8 cellular contexts compared by ENCODE assay signal in genomic region chr16:23679274-23679985, GRCh38. TPM values are rescaled to one million over a fixed set of nuclear protein-coding genes. Genes with fewer than 3 reads are reported as not detected.
A peak's percentile ranks its signal among the peaks of the same experiment; 100 is the strongest.
DNase-seq lines count a peak whose midpoint lies in the region; ATAC-seq and TF ChIP-seq lines count a peak whose summit lies in the region.

No MANE protein-coding gene starts in this region.

- TF ChIP-seq EP300 in tibial nerve (IDR thresholded peaks at IDR 0.05): no peak

- DNase-seq in BE2C (peak; percentile 60), GM13976 (ENCODE audit: low spot score) (peak; percentile 62), NCI-H526 (lab: John Stamatoyannopoulos, UW) (peak; percentile 27 to 66), amniotic epithelial cell (ENCODE audit: low read depth) (peak; percentile 63), kidney tubule cell (ENCODE audit: low spot score) (peak; percentile 50), tibial nerve (ENCODE audit: low spot score in 2 of 2) (no peak)

- H3K4me1 ChIP-seq in BE2C: peaks cover 3% of the 10 kb centered on the region; the same call in 1 of the 2 replicates
- peaks cover 0 to 18% (median 13%) of the 10 kb centered on the region in 4 donors for H3K4me1 ChIP-seq in tibial nerve

- in situ Hi-C loops in GM13976 (cut with MboI; ENCODE audit: low sequenced_read_pairs, unreplicated experiment): no loop called here

- peak overlapping the region; percentile 82 for H3K4me3 ChIP-seq in BE2C (ENCODE audit: low read depth, low read length)
- peak overlapping the region; percentile 29 to 58 (median 43) for H3K4me3 ChIP-seq in tibial nerve

- 10 to 11% methylated on average over 23 to 24 of the region's 24 CpGs for WGBS in tibial nerve, 2 donors

- ATAC-seq in HG03342 (IDR thresholded peaks at IDR 0.05; ENCODE audit: unreplicated experiment) (no peak), HG03045 (IDR thresholded peaks at IDR 0.05; ENCODE audit: unreplicated experiment) (no peak)

- TF ChIP-seq CTCF in BE2C (IDR thresholded peaks at IDR 0.05; ENCODE audit: low read depth, low read length) (no peak), GM13976 (IDR thresholded peaks at IDR 0.05; ENCODE audit: borderline replicate concordance, control extremely low read depth, extremely low read depth, insufficient read depth, missing control alignments) (no peak), tibial nerve (IDR thresholded peaks at IDR 0.05) (no peak)

- TF ChIP-seq POLR2A in tibial nerve (IDR thresholded peaks at IDR 0.05): no peak

- no peaks in the 10 kb centered on the region for H3K9me3 ChIP-seq in BE2C
- no peaks in the 10 kb centered on the region for H3K9me3 ChIP-seq in tibial nerve

- no peak overlapping the region for H3K27ac ChIP-seq in tibial nerve

- H3K36me3 ChIP-seq in BE2C: peaks cover 40% of the 10 kb centered on the region
- H3K36me3 ChIP-seq in tibial nerve: peaks cover 0 to 47% (median 0%) of the 10 kb centered on the region in 3 donors

- H3K27me3 ChIP-seq in BE2C (no peaks in the 10 kb centered on the region), tibial nerve (no peaks in the 10 kb centered on the region)

RNA-seq across cellular contexts. Expression of gene PLK1, which starts 0.7 kb away (rescaled TPM):
- polyA plus RNA-seq in BE2C (2012; ENCODE audit: insufficient read depth, insufficient read length, low read depth): 45.4 TPM
- total RNA-seq in tibial nerve: 1 to 10 TPM in 3 of 4 donors, under 1 TPM in 1; 0.59 to 9.6 (median 2.1) TPM

RNA-seq across cellular contexts. Expression of gene ERN2, which starts 33.6 kb away (rescaled TPM):
- not detected for polyA plus RNA-seq in BE2C (2012; ENCODE audit: insufficient read depth, insufficient read length, low read depth)
- total RNA-seq in tibial nerve: not detected

RNA-seq across cellular contexts. Expression of gene DCTN5, which starts 38.2 kb away (rescaled TPM):
- polyA plus RNA-seq in BE2C (2012; ENCODE audit: insufficient read depth, insufficient read length, low read depth): 78.9 TPM
- 10 to 100 TPM; 23.1 to 28.8 (median 27.3) TPM for total RNA-seq in tibial nerve

RNA-seq across cellular contexts. Expression of gene PALB2, which starts 38.3 kb away (rescaled TPM):
- polyA plus RNA-seq in BE2C (2012; ENCODE audit: insufficient read depth, insufficient read length, low read depth): 13.7 TPM
- 10 to 100 TPM in 3 of 4 donors, 1 to 10 TPM in 1; 9.6 to 19.0 (median 10.7) TPM for total RNA-seq in tibial nerve

Comparison
In these comparisons a context has a peak if more than half of its experiments do, and no peak if none do; other contexts are left out.
1. DNase-seq: peak in BE2C (single experiment), GM13976 (single experiment), NCI-H526 (2 of 2), amniotic epithelial cell (single experiment) and kidney tubule cell (single experiment); none in tibial nerve (0 of 2).